17 cellular contexts compared by ENCODE assay signal in the genomic region with DNA sequence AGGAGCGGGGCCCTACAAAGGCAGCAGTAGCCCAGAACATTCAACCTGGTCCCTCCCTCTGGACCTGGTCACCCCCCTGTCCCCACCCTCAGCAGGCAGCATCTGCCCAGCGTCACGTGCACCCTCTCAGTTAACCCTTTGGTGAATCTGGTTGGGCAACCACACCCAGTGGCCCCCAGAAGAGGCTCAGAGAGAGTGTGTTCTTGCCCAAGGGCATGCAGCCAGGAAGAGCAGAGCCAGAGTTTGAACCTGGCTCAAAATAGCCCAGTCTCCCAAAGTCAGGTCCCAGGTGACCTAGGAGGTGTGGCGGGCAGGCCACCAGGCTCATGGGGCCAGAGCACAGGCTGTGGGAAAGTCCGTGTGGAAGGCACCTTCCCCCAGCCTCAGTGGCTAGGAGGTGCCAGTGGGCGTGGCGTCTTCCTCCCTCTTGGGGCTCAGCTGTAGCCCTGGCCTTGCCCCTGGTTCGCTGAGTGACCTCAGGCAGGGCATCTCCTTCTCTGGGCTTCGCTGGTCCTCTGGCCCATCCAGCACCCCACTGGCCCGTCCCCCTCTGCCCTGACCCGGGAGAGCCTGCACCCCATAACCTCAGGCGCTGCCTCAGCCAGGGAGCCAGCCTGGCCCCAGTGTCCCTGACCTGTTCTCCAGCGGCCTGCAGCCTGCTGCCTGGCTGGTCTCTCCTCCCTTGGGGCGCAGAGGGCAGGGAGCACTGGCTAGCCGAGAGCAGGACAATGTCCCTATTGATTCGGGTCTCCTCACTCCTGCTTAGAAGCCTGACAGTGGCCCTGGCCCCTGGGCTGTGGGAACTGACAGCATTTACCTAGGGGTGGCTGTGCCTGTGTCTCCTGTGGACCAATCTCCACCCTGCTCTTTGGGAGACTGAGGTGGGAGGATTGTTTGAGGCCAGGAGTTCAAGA. TPM values are rescaled to one million over a fixed set of nuclear protein-coding genes. Genes with fewer than 3 reads are reported as not detected.
A peak's percentile ranks its signal among the peaks of the same experiment; 100 is the strongest.
DNase-seq lines count a peak whose midpoint lies in the region; ATAC-seq, FAIRE-seq and TF ChIP-seq lines count a peak whose summit lies in the region.
"Had no signal": no experiment of that assay in that cellular context is flagged by ENCODE, and none has a peak within 500 bp of the region (broad histone marks: within the 10 kb centered on the region; RNA-seq: fewer than 3 reads in every experiment).

No MANE protein-coding gene starts in this region.

- POLR2A ChIA-PET in HEK293 (lab: Yijun Ruan, JAX): no interaction called here

- no peak for FAIRE-seq in kidney (lab: Jason Lieb, UNC)
- FAIRE-seq: GM18507 had no signal

- DNase-seq in RPMI8226 (peak; percentile 53), pons (ENCODE audit: low spot score) (peak; percentile 82), kidney (no peak)
- DNase-seq: activated B cell treated with CpG ODN at 0.5 μM for 24 hours; activated naive CD8-positive, alpha-beta T cell treated with anti-CD3 and anti-CD28 coated beads, Interleukin-2, amount 10 ng/mL, durations not matched to agents 7 days and 5 days; CD8-positive, alpha-beta T cell; H7; MG63; NCI-H2171; stimulated activated naive CD4-positive, alpha-beta T cell treated with Interleukin-2 at 50 U/mL for 16 hours had no signal

- no peak for TF ChIP-seq CTCF in HEK293 (tag by site-specific recombination; IDR thresholded peaks at IDR 0.05)
- TF ChIP-seq CTCF in kidney (IDR thresholded peaks at IDR 0.05; ENCODE audit: borderline replicate concordance, extremely low read depth, insufficient read depth): no peak

- no peaks in the 10 kb centered on the region for H3K4me1 ChIP-seq in HEK293 (ENCODE audit: control insufficient read depth, insufficient read depth, low read length)
- peaks cover 5 to 26% of the 10 kb centered on the region in 2 donors for H3K4me1 ChIP-seq in kidney (ENCODE audit: control insufficient read depth in 1 of 2, insufficient read depth in 1 of 2, low read depth in 1 of 2, low read length in 2 of 2)

- CTCF ChIA-PET in HEK293 (lab: Yijun Ruan, JAX): no interaction called here

- H3K36me3 ChIP-seq in HEK293 (ENCODE audit: control insufficient read depth in 2 of 2, insufficient read depth in 1 of 2, low read length in 2 of 2): no peaks in the 10 kb centered on the region
- no peaks in the 10 kb centered on the region for H3K36me3 ChIP-seq in kidney (ENCODE audit: control insufficient read depth in 1 of 2, insufficient read depth in 2 of 2, low read length in 2 of 2)

- H3K9ac ChIP-seq in kidney (ENCODE audit: low read length in 2 of 2): no peak overlapping the region

- H3K27me3 ChIP-seq in layer of hippocampus (ENCODE audit: control insufficient read depth, insufficient read depth, low read length): no peaks in the 10 kb centered on the region
- H3K27me3 ChIP-seq: MG63 had no signal

- H3K4me3 ChIP-seq in HEK293 (ENCODE audit: low read depth, low read length): no peak overlapping the region
- no peak overlapping the region for H3K4me3 ChIP-seq in kidney (ENCODE audit: low read length in 2 of 2)
- H3K4me3 ChIP-seq: MG63, skin epidermis had no signal

- H3K9me3 ChIP-seq in HEK293 (ENCODE audit: control insufficient read depth, insufficient read depth, low read depth, low read length) (no peaks in the 10 kb centered on the region), kidney (ENCODE audit: control insufficient read depth in 1 of 2, low read length in 2 of 2) (no peaks in the 10 kb centered on the region)
- H3K9me3 ChIP-seq: MG63 had no signal

- intact Hi-C loops in kidney (cut with DNase I): no loop called here

- ATAC-seq in GM19023 (IDR thresholded peaks at IDR 0.05; ENCODE audit: unreplicated experiment) (no peak), GM19395 (IDR thresholded peaks at IDR 0.05; ENCODE audit: unreplicated experiment) (no peak)
- ATAC-seq: CD8-positive, alpha-beta T cell; natural killer cell treated with Interleukin-12 subunit alpha and Interleukin-12 subunit beta and Interleukin-15 and Interleukin-18, amount 100 ng/mL, for 72 hours had no signal

- no peak overlapping the region for H3K27ac ChIP-seq in HEK293 (ENCODE audit: extremely low read depth, low read depth, low read length)
- peak overlapping the region; percentile 22 for H3K27ac ChIP-seq in layer of hippocampus (ENCODE audit: low read depth, low read length)
- no peak overlapping the region for H3K27ac ChIP-seq in kidney (ENCODE audit: low read depth in 2 of 2, low read length in 2 of 2)

TF ChIP-seq in HEK293, 187 proteins besides CTCF, POLR2A, EP300 and RAD21:
- no peak for TF ChIP-seq ZNF837 (tag by site-specific recombination; IDR thresholded peaks at IDR 0.05)
- no peak for TF ChIP-seq ZNF629 (tag by site-specific recombination; IDR thresholded peaks at IDR 0.05)
- TF ChIP-seq HOXD13 (CRISPR knock-in tag; IDR thresholded peaks at IDR 0.05; ENCODE audit: borderline replicate concordance): no peak
- TF ChIP-seq KLF1 (tag by site-specific recombination; IDR thresholded peaks at IDR 0.05): peak; percentile 41
TF ChIP-seq in HEK293: peak in this region for 1.

RNA-seq across cellular contexts. Expression of a gene that starts 7.0 kb away (rescaled TPM):
- 42.7 TPM for total RNA-seq in kidney
- polyA plus RNA-seq in kidney (ENCODE audit: insufficient read depth, low read depth, low replicate concordance): 20.9 TPM
- total RNA-seq: CD8-positive, alpha-beta T cell had no signal

RNA-seq across cellular contexts. Expression of a gene that starts 13.3 kb away (rescaled TPM):
- total RNA-seq in kidney: 67.9 TPM
- 21.3 TPM for polyA plus RNA-seq in kidney (ENCODE audit: insufficient read depth, low read depth, low replicate concordance)

RNA-seq across cellular contexts. Expression of a gene that starts 13.3 kb away (rescaled TPM):
- total RNA-seq in kidney: 144 TPM
- polyA plus RNA-seq in kidney (ENCODE audit: insufficient read depth, low read depth, low replicate concordance): 472 TPM

RNA-seq across cellular contexts. Expression of a gene that starts 21.7 kb away (rescaled TPM):
- total RNA-seq in kidney: 97.1 TPM
- 36.3 TPM for polyA plus RNA-seq in kidney (ENCODE audit: insufficient read depth, low read depth, low replicate concordance)
